8 cellular contexts compared by ENCODE assay signal in the genomic region with DNA sequence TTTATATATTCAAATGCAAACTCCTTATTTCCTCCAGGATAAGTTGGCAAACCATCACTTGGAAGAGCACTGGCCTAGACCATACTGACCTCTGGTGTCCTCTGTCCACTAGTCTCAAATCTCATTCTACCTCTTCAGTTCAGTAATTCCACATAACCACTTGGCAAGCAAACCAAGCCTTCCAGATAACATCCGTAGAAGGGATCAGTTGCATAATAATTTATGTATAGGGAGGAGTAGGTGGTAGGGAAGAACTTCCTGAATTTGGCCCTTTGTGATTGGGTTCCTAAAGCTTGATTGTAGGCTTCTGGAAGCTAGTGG. TPM values are rescaled to one million over a fixed set of nuclear protein-coding genes. Genes with fewer than 3 reads are reported as not detected.
A peak's percentile ranks its signal among the peaks of the same experiment; 100 is the strongest.
DNase-seq lines count a peak whose midpoint lies in the region; ATAC-seq, FAIRE-seq and TF ChIP-seq lines count a peak whose summit lies in the region.

No MANE protein-coding gene starts in this region.

- no peak for TF ChIP-seq CTCF in HEK293 (tag by site-specific recombination; IDR thresholded peaks at IDR 0.05)

- FAIRE-seq in small intestine (lab: Jason Lieb, UNC): no peak

- ATAC-seq in left ventricle myocardium superior: peak; percentile 92
- no peak for ATAC-seq in GM21367 (IDR thresholded peaks at IDR 0.05; ENCODE audit: unreplicated experiment)
- no peak for ATAC-seq in GM18873 (IDR thresholded peaks at IDR 0.05; ENCODE audit: low FRiP score, unreplicated experiment)

- H3K4me1 ChIP-seq in HEK293 (ENCODE audit: control insufficient read depth, insufficient read depth, low read length): peaks cover 17% of the 10 kb centered on the region
- H3K4me1 ChIP-seq in small intestine (ENCODE audit: control insufficient read depth in 2 of 2, insufficient read depth in 1 of 2, low read depth in 1 of 2, low read length in 1 of 2): peaks cover 5 to 8% of the 10 kb centered on the region in 2 donors

- DNase-seq in amniotic epithelial cell (ENCODE audit: low read depth) (peak; percentile 88), left ventricle myocardium superior (no peak), small intestine (peak; percentile 64)
- DNase-seq in activated CD4-positive, alpha-beta T cell treated with anti-CD3 and anti-CD28 coated beads for 1 hour: no peak
- DNase-seq in stimulated activated CD4-positive, alpha-beta T cell treated with anti-CD3 and anti-CD28 coated beads, Interleukin-2, amount 100 ng/mL, for 24 hours: no peak

- H3K4me3 ChIP-seq in HEK293 (ENCODE audit: low read depth, low read length): no peak overlapping the region
- H3K4me3 ChIP-seq in small intestine (ENCODE audit: low read depth in 1 of 2, low read length in 2 of 2): no peak overlapping the region

- H3K27ac ChIP-seq in HEK293 (ENCODE audit: extremely low read depth, low read depth, low read length) (no peak overlapping the region), small intestine (ENCODE audit: low read depth in 1 of 2, low read length in 1 of 2) (peak overlapping the region; percentile 48 to 81)

- WGBS in small intestine, 3 donors: 6 to 20% (median 17%) methylated on average over 1 of the region's 1 CpG

- CTCF ChIA-PET in HEK293 (lab: Yijun Ruan, JAX): interaction anchor here (1.6 kb wide), 1 partner anchor 10 kb away, joined by 3 read pairs; no protein-coding TSS in a partner anchor

- POLR2A ChIA-PET in HEK293 (lab: Yijun Ruan, JAX): no interaction called here

- H3K36me3 ChIP-seq in HEK293 (ENCODE audit: control insufficient read depth in 2 of 2, insufficient read depth in 1 of 2, low read length in 2 of 2) (peaks cover 65 to 87% of the 10 kb centered on the region in 2 experiments), small intestine (ENCODE audit: control insufficient read depth in 2 of 2, insufficient read depth in 2 of 2, low read length in 2 of 2) (peaks cover 9 to 17% of the 10 kb centered on the region in 2 donors)

- H3K27me3 ChIP-seq in small intestine (ENCODE audit: control insufficient read depth in 2 of 2, insufficient read depth in 2 of 2, low read length in 2 of 2): no peaks in the 10 kb centered on the region

- no peaks in the 10 kb centered on the region for H3K9me3 ChIP-seq in HEK293 (ENCODE audit: control insufficient read depth, insufficient read depth, low read depth, low read length)
- H3K9me3 ChIP-seq in small intestine (ENCODE audit: control insufficient read depth, low read depth): no peaks in the 10 kb centered on the region

- intact Hi-C loops in left ventricle myocardium superior (cut with micrococcal nuclease): no loop called here

TF ChIP-seq in HEK293, 187 proteins besides CTCF, POLR2A, EP300 and RAD21:
- TF ChIP-seq ZNF76 (tag by site-specific recombination; IDR thresholded peaks at IDR 0.05; ENCODE audit: borderline replicate concordance, low read depth) (no peak), SP7 (tag by site-specific recombination; IDR thresholded peaks at IDR 0.05) (peak; percentile 40; the same call in 1 of the 2 replicates)

RNA-seq across cellular contexts. Expression of a gene that starts 55.0 kb away (rescaled TPM):
- 120 TPM for total RNA-seq in left ventricle myocardium superior
- 10 to 100 TPM; 33.5 to 39.1 (median 34.2) TPM for polyA plus RNA-seq in small intestine

Comparison
In these comparisons a context has a peak if more than half of its experiments do, and no peak if none do; other contexts are left out.
1. DNase-seq: peak in amniotic epithelial cell (single experiment) and small intestine (single experiment); none in left ventricle myocardium superior (single experiment), activated CD4-positive, alpha-beta T cell treated with anti-CD3 and anti-CD28 coated beads for 1 hour (single experiment) and stimulated activated CD4-positive, alpha-beta T cell treated with anti-CD3 and anti-CD28 coated beads, Interleukin-2, amount 100 ng/mL, for 24 hours (0 of 2).